Comparison of ENCODE assay signal across 8 cellular contexts in genomic region chr3:51386159-51386851, GRCh38. TPM values are rescaled to one million over a fixed set of nuclear protein-coding genes. Genes with fewer than 3 reads are reported as not detected.
DNase-seq lines count a peak whose midpoint lies in the region; ATAC-seq and TF ChIP-seq lines count a peak whose summit lies in the region.

No MANE protein-coding gene starts in this region.

- 28% methylated on average over 8 of the region's 8 CpGs for WGBS in esophagus, 2 donors
- WGBS in prostate gland, result 32% methylated on average over 8 of the region's 8 CpGs

- H3K4me3 ChIP-seq in RWPE2 (ENCODE audit: severe bottlenecking), result peak overlapping the region; percentile 78
- peak overlapping the region; percentile 77 to 80 for H3K4me3 ChIP-seq in esophagus (ENCODE audit: low read depth in 1 of 2, low read length in 2 of 2)
- H3K4me3 ChIP-seq in prostate gland, result peak overlapping the region; percentile 78 to 94

- H3K36me3 ChIP-seq in RWPE2 (ENCODE audit: low read depth) (peaks cover 55% of the 10 kb centered on the region), esophagus (ENCODE audit: control insufficient read depth in 2 of 2, insufficient read depth in 2 of 2, low read length in 1 of 2) (peaks cover 0 to 3% of the 10 kb centered on the region in 2 donors), prostate gland (no peaks in the 10 kb centered on the region)

- H3K4me1 ChIP-seq in RWPE2 (ENCODE audit: insufficient read depth, poor library complexity, severe bottlenecking) (peaks cover 7% of the 10 kb centered on the region), esophagus (ENCODE audit: control insufficient read depth in 2 of 2, insufficient read depth in 2 of 2, low read length in 1 of 2) (peaks cover 8 to 16% of the 10 kb centered on the region in 2 donors), prostate gland (replicated peaks) (peaks cover 23% of the 10 kb centered on the region)

- intact Hi-C loops in prostate gland (cut with DNase I), result loop anchor here (2.0 to 10.0 kb wide), 4 partner anchors 284 to 1032 kb away; partner anchors contain the start of genes C3orf18, CYB561D2, HEMK1 and MAPKAPK3

- DNase-seq in RWPE2 (ENCODE audit: low spot score) (no peak), prostate gland (ENCODE audit: low spot score) (no peak), NCI-H446 (lab: John Stamatoyannopoulos, UW) (no peak), GM13976 (ENCODE audit: low spot score) (no peak), NCI-H1417 (lab: John Stamatoyannopoulos, UW) (no peak)
- no peak for DNase-seq in stimulated activated CD4-positive, alpha-beta T cell treated with anti-CD3 and anti-CD28 coated beads, Interleukin-1b, Interleukin-23, amount 100 ng/mL, for 48 hours

- no peak for TF ChIP-seq POLR2A in prostate gland (IDR thresholded peaks at IDR 0.05)

- TF ChIP-seq CTCF in GM12873 (IDR thresholded peaks at IDR 0.05; ENCODE audit: insufficient read depth, low read depth, low read length, missing control alignments) (peak; percentile 17), RWPE2 (IDR thresholded peaks at IDR 0.05; ENCODE audit: poor library complexity, severe bottlenecking) (no peak), prostate gland (IDR thresholded peaks at IDR 0.05) (no peak), GM13976 (IDR thresholded peaks at IDR 0.05; ENCODE audit: borderline replicate concordance, control extremely low read depth, extremely low read depth, insufficient read depth, missing control alignments) (no peak)

- H3K27me3 ChIP-seq in RWPE2 (ENCODE audit: insufficient read depth, poor library complexity, severe bottlenecking), result no peaks in the 10 kb centered on the region
- H3K27me3 ChIP-seq in esophagus (ENCODE audit: control insufficient read depth in 1 of 2, insufficient read depth in 2 of 2, low read length in 2 of 2), result no peaks in the 10 kb centered on the region
- H3K27me3 ChIP-seq in prostate gland (replicated peaks; ENCODE audit: insufficient read depth), result no peaks in the 10 kb centered on the region

- H3K27ac ChIP-seq in RWPE2 (ENCODE audit: poor library complexity, severe bottlenecking) (peak overlapping the region; percentile 64), esophagus (ENCODE audit: low read depth in 2 of 2, low read length in 1 of 2) (peak overlapping the region; percentile 0 to 79), prostate gland (peak overlapping the region; percentile 80 to 91)

- no peak for ATAC-seq in RWPE2 (ENCODE audit: low read depth)

- in situ Hi-C loops in GM13976 (cut with MboI; ENCODE audit: low sequenced_read_pairs, unreplicated experiment), result no loop called here

- H3K9me3 ChIP-seq in RWPE2 (ENCODE audit: severe bottlenecking) (no peaks in the 10 kb centered on the region), esophagus (ENCODE audit: control insufficient read depth in 2 of 2, insufficient read depth in 1 of 2, low read depth in 1 of 2, low read length in 1 of 2) (no peaks in the 10 kb centered on the region), prostate gland (no peaks in the 10 kb centered on the region)

RNA-seq across cellular contexts. Expression of gene MANF, which starts 1.2 kb away (rescaled TPM):
- 10 to 100 TPM; 31.2 to 82.3 TPM for polyA plus RNA-seq in esophagus
- total RNA-seq in prostate gland, result 10 to 100 TPM; 30.6 to 81.4 TPM

RNA-seq across cellular contexts. Expression of gene RBM15B, which starts 4.8 kb away (rescaled TPM):
- polyA plus RNA-seq in esophagus, result 10 to 100 TPM in 1 of 2 donors, 1 to 10 TPM in 1; 7.9 to 16.2 TPM
- total RNA-seq in prostate gland, result 10 to 100 TPM; 34.1 to 40.1 TPM
